In the genomic region with DNA sequence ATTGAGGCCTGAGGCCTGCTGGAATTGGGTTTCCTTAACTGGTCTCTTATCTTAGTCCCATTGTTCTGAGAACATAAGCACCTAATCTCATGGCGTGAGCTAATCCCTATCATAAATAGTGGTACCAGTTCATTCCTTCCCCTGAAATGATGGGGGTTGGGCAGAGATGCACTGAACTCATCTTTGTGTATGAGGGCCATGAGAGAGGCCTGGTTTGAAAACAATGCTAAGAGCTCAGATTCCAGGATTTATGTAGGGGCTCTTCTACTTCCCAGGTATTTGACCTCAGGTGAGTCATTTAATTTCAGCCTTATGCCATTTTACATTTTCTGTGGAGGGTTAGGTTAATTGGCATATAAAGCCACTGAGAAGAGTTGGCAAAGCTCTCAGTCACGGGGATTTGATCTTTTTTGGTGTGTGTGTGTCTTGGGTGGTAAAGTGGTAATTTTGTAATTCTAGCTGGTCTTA, we compare ENCODE assay signal across 18 cellular contexts. TPM values are rescaled to one million over a fixed set of nuclear protein-coding genes. Genes with fewer than 3 reads are reported as not detected.
DNase-seq lines count a peak whose midpoint lies in the region; ATAC-seq, FAIRE-seq and TF ChIP-seq lines count a peak whose summit lies in the region.
"Had no signal": no experiment of that assay in that cellular context is flagged by ENCODE, and none has a peak within 500 bp of the region (broad histone marks: within the 10 kb centered on the region; RNA-seq: fewer than 3 reads in every experiment).

No MANE protein-coding gene starts in this region.

- H3K79me2 ChIP-seq in K562 (ENCODE audit: control insufficient read depth, insufficient read depth, low read length), result peaks cover 34% of the 10 kb centered on the region

- CTCF ChIA-PET in K562 (lab: Yijun Ruan, JAX; ENCODE audit: low intra/inter-chr PET ratio), result no interaction called here

- H3K9ac ChIP-seq in K562 (ENCODE audit: insufficient read depth in 1 of 2, low read depth in 2 of 2, low read length in 2 of 2), result no peak overlapping the region

- no peak for TF ChIP-seq RAD21 in K562 (CRISPR knock-in tag; conservative IDR thresholded peaks at IDR 0.05 in 1 of 2, IDR thresholded peaks at IDR 0.05 in 1 of 2)

- peaks cover 47% of the 10 kb centered on the region for H3K36me3 ChIP-seq in K562 (ENCODE audit: control insufficient read depth, insufficient read depth, low read length)

- ATAC-seq in K562 (no peak), left lobe of liver (no peak)
- ATAC-seq: mucosa of descending colon had no signal

- H3K4me1 ChIP-seq in K562 (replicated peaks in 1 of 2; ENCODE audit: control insufficient read depth in 2 of 2, insufficient read depth in 2 of 2, low read length in 2 of 2), result peaks cover 10 to 14% of the 10 kb centered on the region in 2 experiments; a peak in 4 of 5 replicates

- peaks cover 19% of the 10 kb centered on the region for H3K4me1 Mint-ChIP-seq in activated T-cell treated with anti-CD3 and anti-CD28 coated beads, Interleukin-2, amount 50 U/mL, for 24 hours (ENCODE audit: low read depth)
- H3K4me1 Mint-ChIP-seq in neural crest cell, result peaks cover 18% of the 10 kb centered on the region

- no peak overlapping the region for H3K27ac ChIP-seq in K562 (ENCODE audit: extremely low read depth, low read depth, low read length)

- H3K9me3 ChIP-seq in K562 (replicated peaks; ENCODE audit: control insufficient read depth, insufficient read depth, low read depth, low read length), result no peaks in the 10 kb centered on the region
- H3K9me3 ChIP-seq: mucosa of descending colon had no signal

- TF ChIP-seq EP300 in K562 (IDR thresholded peaks at IDR 0.05; ENCODE audit: low read length), result no peak

- peak overlapping the region; percentile 76 for H3K27ac Mint-ChIP-seq in activated T-cell treated with anti-CD3 and anti-CD28 coated beads, Interleukin-2, amount 50 U/mL, for 24 hours
- no peak overlapping the region for H3K27ac Mint-ChIP-seq in neural crest cell (ENCODE audit: unreplicated experiment)

- TF ChIP-seq POLR2A in K562 (conservative IDR thresholded peaks at IDR 0.05) (peak; percentile 74), lower leg skin (IDR thresholded peaks at IDR 0.05) (no peak)

- H3K27me3 ChIP-seq in K562 (ENCODE audit: control insufficient read depth in 2 of 2, insufficient read depth in 2 of 2, low read length in 2 of 2), result no peaks in the 10 kb centered on the region

- DNase-seq in activated T-cell treated with anti-CD3 and anti-CD28 coated beads, Interleukin-2, amount 50 U/mL, for 24 hours, result no peak
- DNase-seq in activated T-cell treated with anti-CD3 and anti-CD28 coated beads for 4 hours, result no peak
- DNase-seq in M059J (ENCODE audit: low read depth), result peak; percentile 35
- no peak for DNase-seq in K562 (ENCODE audit: extremely low read depth in 1 of 4, low spot score in 3 of 4)
- no peak for DNase-seq in neural crest cell (ENCODE audit: low read depth, low spot score)
- DNase-seq in left lobe of liver (ENCODE audit: low spot score), result no peak
- no peak for DNase-seq in lower leg skin (ENCODE audit: low spot score in 2 of 2)
- DNase-seq in pons (ENCODE audit: low spot score), result no peak
- DNase-seq: activated CD8-positive, alpha-beta memory T cell treated with anti-CD3 and anti-CD28 coated beads for 24 hours; activated naive CD4-positive, alpha-beta T cell treated with anti-CD3 and anti-CD28 coated beads, Interleukin-2, amount 50 U/mL, for 16 hours; DMS79 treated with DMSO at 0.1 percent for 48 hours; H9; mucosa of descending colon; NCI-H2081 treated with DMSO at 0.1 percent for 48 hours; NCI-H774; posterior cingulate gyrus; Right ventricle myocardium superior; stimulated activated CD4-positive, alpha-beta T cell treated with anti-CD3 and anti-CD28 coated beads, Interleukin-12 subunit alpha, Interleukin-12 subunit beta, amount 100 ng/mL, for 4 hours had no signal

- FAIRE-seq in K562 (lab: Jason Lieb, UNC), result no peak

- BruUV-seq in K562 (replicated peaks; lab: Mats Ljungman, UMichigan), result no TSS peak

- H3K9me3 Mint-ChIP-seq in activated T-cell treated with anti-CD3 and anti-CD28 coated beads, Interleukin-2, amount 50 U/mL, for 24 hours, result no peaks in the 10 kb centered on the region
- no peaks in the 10 kb centered on the region for H3K9me3 Mint-ChIP-seq in neural crest cell

- TF ChIP-seq CTCF in K562 (IDR thresholded peaks at IDR 0.05 in 2 of 3, conservative IDR thresholded peaks at IDR 0.05 in 1 of 3; ENCODE audit: insufficient read depth in 2 of 3, low read depth in 1 of 3, low read length in 3 of 3), result no peak
- no peak for TF ChIP-seq CTCF in neural crest cell (conservative IDR thresholded peaks at IDR 0.05)
- no peak for TF ChIP-seq CTCF in lower leg skin (IDR thresholded peaks at IDR 0.05)

- 81% methylated on average over 2 of the region's 2 CpGs for WGBS in K562 (ENCODE audit: insufficient coverage, low coverage, missing lambda C conversion rate)
- WGBS in lower leg skin, 2 donors, result 54 to 73% methylated on average over 2 of the region's 2 CpGs

- no peaks in the 10 kb centered on the region for H3K27me3 Mint-ChIP-seq in activated T-cell treated with anti-CD3 and anti-CD28 coated beads, Interleukin-2, amount 50 U/mL, for 24 hours
- no peaks in the 10 kb centered on the region for H3K27me3 Mint-ChIP-seq in neural crest cell (ENCODE audit: low read depth)

- intact Hi-C loops in K562 (cut with micrococcal nuclease), result loop anchor here (10.0 kb wide), 1 partner anchor 54 kb away; the partner anchor contains the start of gene EBP
- intact Hi-C loops in lower leg skin (cut with DNase I; ENCODE audit: low total_unique reads), result no loop called here

- in situ Hi-C loops in K562 (cut with MboI), result no loop called here

- H3K9me1 ChIP-seq in K562 (ENCODE audit: control insufficient read depth, insufficient read depth, low read length), result peaks cover 10% of the 10 kb centered on the region

- H3K4me3 Mint-ChIP-seq in activated T-cell treated with anti-CD3 and anti-CD28 coated beads, Interleukin-2, amount 50 U/mL, for 24 hours, result no peak overlapping the region
- peak overlapping the region; percentile 44 for H3K4me3 Mint-ChIP-seq in neural crest cell

- no peak overlapping the region for H2AFZ ChIP-seq in K562 (ENCODE audit: low read depth, low read length)

- H3K4me3 ChIP-seq in K562 (no peak overlapping the region), lower leg skin (ENCODE audit: low read depth, poor library complexity, severe bottlenecking) (no peak overlapping the region)
- H3K4me3 ChIP-seq: mucosa of descending colon had no signal

- H4K20me1 ChIP-seq in K562 (replicated peaks; ENCODE audit: control insufficient read depth, insufficient read depth, low read length), result peaks cover 15% of the 10 kb centered on the region; the same call in 1 of the 2 replicates

- POLR2A ChIA-PET in K562 (lab: Yijun Ruan, JAX), result interaction anchor here (0.5 to 1.8 kb wide), 7 partner anchors 11 to 1459 kb away, joined by 3 to 8 read pairs (median 3); no protein-coding TSS in a partner anchor

- no peak overlapping the region for H3K4me2 ChIP-seq in K562 (ENCODE audit: insufficient read depth, low read length)

- peaks cover 60% of the 10 kb centered on the region for H3K36me3 Mint-ChIP-seq in activated T-cell treated with anti-CD3 and anti-CD28 coated beads, Interleukin-2, amount 50 U/mL, for 24 hours (ENCODE audit: low read depth)
- peaks cover 20% of the 10 kb centered on the region for H3K36me3 Mint-ChIP-seq in neural crest cell (ENCODE audit: low read depth)

RNA-seq across cellular contexts. Expression of gene RBM3, which starts 4.4 kb away (rescaled TPM):
- 52.6 and 64.2 TPM in 2 replicates for total RNA-seq in M059J (2014; rRNA removed; shearing (Covaris generic))
- total RNA-seq in K562 (2011; cell fraction: chromatin; rRNA removed; ENCODE audit: low replicate concordance), result 281 and 417 TPM in 2 replicates
- 299 and 322 TPM in 2 replicates for total RNA-seq in K562 (2011; cell fraction: nucleolus; rRNA removed)
- 302 and 316 TPM in 2 replicates for total RNA-seq in K562 (2011; cell fraction: nucleoplasm; rRNA removed)
- total RNA-seq in K562 (2014; rRNA removed) (136 and 164 TPM in 2 replicates), K562 (2014; rRNA removed; fragmentation: Illumina TruSeq; extraction: Trizol) (272 and 376 TPM in 2 replicates), K562 (2015; rRNA removed; fragmentation: Illumina TruSeq; extraction: Trizol) (221 and 223 TPM in 2 replicates), K562 (2021) (148 and 187 TPM in 2 replicates), neural crest cell (248 and 261 TPM in 2 replicates), left lobe of liver (20.6 TPM), lower leg skin (100 to 1,000 TPM; 162 to 207 (median 198) TPM)
- polyA plus RNA-seq in K562 (2011; rRNA removed) (194 and 209 TPM in 2 replicates), K562 (2014; fragmentation: Illumina TruSeq; extraction: Trizol) (221 and 255 TPM in 2 replicates), K562 (2014; fragmentation: Nextera tagmentation; extraction: Ambion mirVana) (10 to 100 TPM; 70.3 to 97.1 TPM), K562 (2014; rRNA removed) (246 and 259 TPM in 2 replicates)
- 115 and 202 TPM in 2 replicates for polyA plus RNA-seq in K562 (2011; cell fraction: cytosol; rRNA removed)
- 205 and 262 TPM in 2 replicates for polyA plus RNA-seq in K562 (2011; cell fraction: nucleus; rRNA removed)
- 193 and 291 TPM in 2 replicates for polyA plus RNA-seq in K562 (2012)
- 284 and 313 TPM in 2 replicates for polyA minus RNA-seq in K562 (2011; rRNA and poly(A)+ RNA removed)
- 86.3 and 98.5 TPM in 2 replicates for polyA minus RNA-seq in K562 (2011; cell fraction: cytosol; rRNA and poly(A)+ RNA removed)
- polyA minus RNA-seq in K562 (2011; cell fraction: nucleus; rRNA and poly(A)+ RNA removed), result 124 and 190 TPM in 2 replicates

RNA-seq across cellular contexts. Expression of gene WDR13, which starts 18.6 kb away (rescaled TPM):
- 54.3 and 88.6 TPM in 2 replicates for total RNA-seq in M059J (2014; rRNA removed; shearing (Covaris generic))
- 81.3 and 231 TPM in 2 replicates for total RNA-seq in K562 (2011; cell fraction: chromatin; rRNA removed; ENCODE audit: low replicate concordance)
- total RNA-seq in K562 (2011; cell fraction: nucleolus; rRNA removed), result 191 and 205 TPM in 2 replicates
- total RNA-seq in K562 (2011; cell fraction: nucleoplasm; rRNA removed), result 102 and 125 TPM in 2 replicates
- total RNA-seq in K562 (2014; rRNA removed) (38.7 and 76.8 TPM in 2 replicates), K562 (2014; rRNA removed; fragmentation: Illumina TruSeq; extraction: Trizol) (10.8 and 17.1 TPM in 2 replicates), K562 (2015; rRNA removed; fragmentation: Illumina TruSeq; extraction: Trizol) (27.3 and 31.4 TPM in 2 replicates), K562 (2021) (64.7 and 70.5 TPM in 2 replicates), neural crest cell (68.8 and 75.3 TPM in 2 replicates), left lobe of liver (86.7 TPM), lower leg skin (100 to 1,000 TPM in 3 of 4 donors, 10 to 100 TPM in 1; 87.8 to 143 (median 121) TPM)
- polyA plus RNA-seq in K562 (2011; rRNA removed) (36.4 and 76.3 TPM in 2 replicates), K562 (2014; fragmentation: Illumina TruSeq; extraction: Trizol) (30.4 and 54.9 TPM in 2 replicates), K562 (2014; fragmentation: Nextera tagmentation; extraction: Ambion mirVana) (10 to 100 TPM in 1 of 2 experiments, 1 to 10 TPM in 1; 7.4 to 16.0 TPM), K562 (2014; rRNA removed) (49.1 and 73.2 TPM in 2 replicates)
- 94.9 and 138 TPM in 2 replicates for polyA plus RNA-seq in K562 (2011; cell fraction: cytosol; rRNA removed)
- polyA plus RNA-seq in K562 (2011; cell fraction: nucleus; rRNA removed), result 246 and 327 TPM in 2 replicates
- 154 and 236 TPM in 2 replicates for polyA plus RNA-seq in K562 (2012)
- polyA minus RNA-seq in K562 (2011; rRNA and poly(A)+ RNA removed), result 25.8 and 28.7 TPM in 2 replicates
- 32.3 and 69.8 TPM in 2 replicates for polyA minus RNA-seq in K562 (2011; cell fraction: cytosol; rRNA and poly(A)+ RNA removed)
- polyA minus RNA-seq in K562 (2011; cell fraction: nucleus; rRNA and poly(A)+ RNA removed), result 37.7 and 74.4 TPM in 2 replicates

RNA-seq across cellular contexts. Expression of gene TBC1D25, which starts 39.2 kb away (rescaled TPM):
- 6.7 and 9.3 TPM in 2 replicates for total RNA-seq in M059J (2014; rRNA removed; shearing (Covaris generic))
- total RNA-seq in K562 (2011; cell fraction: chromatin; rRNA removed; ENCODE audit: low replicate concordance), result 11.5 and 26.2 TPM in 2 replicates
- total RNA-seq in K562 (2011; cell fraction: nucleolus; rRNA removed), result 15.1 and 16.5 TPM in 2 replicates
- total RNA-seq in K562 (2011; cell fraction: nucleoplasm; rRNA removed), result 11.6 and 13.7 TPM in 2 replicates
- total RNA-seq in K562 (2014; rRNA removed) (5.4 and 6.7 TPM in 2 replicates), K562 (2014; rRNA removed; fragmentation: Illumina TruSeq; extraction: Trizol) (0.87 and 0.96 TPM in 2 replicates), K562 (2015; rRNA removed; fragmentation: Illumina TruSeq; extraction: Trizol) (1.5 and 2.0 TPM in 2 replicates), K562 (2021) (9.5 and 10.6 TPM in 2 replicates), neural crest cell (9.1 and 12.0 TPM in 2 replicates), left lobe of liver (6.5 TPM), lower leg skin (10 to 100 TPM; 11.6 to 43.8 (median 16.2) TPM)
- polyA plus RNA-seq in K562 (2011; rRNA removed) (3.9 and 7.1 TPM in 2 replicates), K562 (2014; fragmentation: Illumina TruSeq; extraction: Trizol) (6.1 and 7.5 TPM in 2 replicates), K562 (2014; fragmentation: Nextera tagmentation; extraction: Ambion mirVana) (under 1 TPM; 0.62 to 0.87 TPM), K562 (2014; rRNA removed) (5.4 and 6.2 TPM in 2 replicates)
- 5.5 and 7.5 TPM in 2 replicates for polyA plus RNA-seq in K562 (2011; cell fraction: cytosol; rRNA removed)
- 17.3 and 27.4 TPM in 2 replicates for polyA plus RNA-seq in K562 (2011; cell fraction: nucleus; rRNA removed)
- 6.9 and 8.7 TPM in 2 replicates for polyA plus RNA-seq in K562 (2012)
- 3.5 and 3.9 TPM in 2 replicates for polyA minus RNA-seq in K562 (2011; rRNA and poly(A)+ RNA removed)
- 4.7 and 13.4 TPM in 2 replicates for polyA minus RNA-seq in K562 (2011; cell fraction: cytosol; rRNA and poly(A)+ RNA removed)
- polyA minus RNA-seq in K562 (2011; cell fraction: nucleus; rRNA and poly(A)+ RNA removed), result 4.3 and 5.7 TPM in 2 replicates

RNA-seq across cellular contexts. Expression of gene EBP, which starts 57.1 kb away (rescaled TPM):
- 248 and 277 TPM in 2 replicates for total RNA-seq in M059J (2014; rRNA removed; shearing (Covaris generic))
- total RNA-seq in K562 (2011; cell fraction: chromatin; rRNA removed; ENCODE audit: low replicate concordance), result 184 and 489 TPM in 2 replicates
- total RNA-seq in K562 (2011; cell fraction: nucleolus; rRNA removed), result 634 and 715 TPM in 2 replicates
- total RNA-seq in K562 (2011; cell fraction: nucleoplasm; rRNA removed), result 475 and 527 TPM in 2 replicates
- total RNA-seq in K562 (2014; rRNA removed) (244 and 267 TPM in 2 replicates), K562 (2014; rRNA removed; fragmentation: Illumina TruSeq; extraction: Trizol) (242 and 313 TPM in 2 replicates), K562 (2015; rRNA removed; fragmentation: Illumina TruSeq; extraction: Trizol) (219 and 244 TPM in 2 replicates), K562 (2021) (264 and 278 TPM in 2 replicates), neural crest cell (155 and 168 TPM in 2 replicates), left lobe of liver (267 TPM), lower leg skin (10 to 100 TPM; 43.5 to 87.0 (median 64.1) TPM)
- polyA plus RNA-seq in K562 (2011; rRNA removed) (228 and 411 TPM in 2 replicates), K562 (2014; fragmentation: Illumina TruSeq; extraction: Trizol) (274 and 307 TPM in 2 replicates), K562 (2014; fragmentation: Nextera tagmentation; extraction: Ambion mirVana) (100 to 1,000 TPM; 569 to 987 TPM), K562 (2014; rRNA removed) (238 and 281 TPM in 2 replicates)
- polyA plus RNA-seq in K562 (2011; cell fraction: cytosol; rRNA removed), result 623 and 681 TPM in 2 replicates
- polyA plus RNA-seq in K562 (2011; cell fraction: nucleus; rRNA removed), result 365 and 432 TPM in 2 replicates
- 242 and 270 TPM in 2 replicates for polyA plus RNA-seq in K562 (2012)
- 291 and 319 TPM in 2 replicates for polyA minus RNA-seq in K562 (2011; rRNA and poly(A)+ RNA removed)
- polyA minus RNA-seq in K562 (2011; cell fraction: cytosol; rRNA and poly(A)+ RNA removed), result 198 and 240 TPM in 2 replicates
- polyA minus RNA-seq in K562 (2011; cell fraction: nucleus; rRNA and poly(A)+ RNA removed), result 35.1 and 73.1 TPM in 2 replicates
